ENCODE assay signal across 15 cellular contexts in genomic region chr2:171365778-171366177, GRCh38.
DNase-seq lines count a peak whose midpoint lies in the region; ATAC-seq, FAIRE-seq and TF ChIP-seq lines count a peak whose summit lies in the region.
"Had no signal": no experiment of that assay in that cellular context is flagged by ENCODE, and none has a peak within 500 bp of the region (broad histone marks: within the 10 kb centered on the region; RNA-seq: fewer than 3 reads in every experiment).

No MANE protein-coding gene starts in this region.

- H3K4me1 ChIP-seq in IMR-90 (ENCODE audit: control insufficient read depth, insufficient read depth, low read length) (no peaks in the 10 kb centered on the region), esophagus squamous epithelium (peaks cover 0 to 13% (median 0%) of the 10 kb centered on the region in 3 donors), mucosa of descending colon (ENCODE audit: low read depth) (no peaks in the 10 kb centered on the region), kidney (ENCODE audit: control insufficient read depth in 1 of 2, insufficient read depth in 1 of 2, low read depth in 1 of 2, low read length in 2 of 2) (no peaks in the 10 kb centered on the region)
- H3K4me1 ChIP-seq: A549, BE2C, HAP-1 had no signal

- H3K9me1 ChIP-seq in IMR-90 (ENCODE audit: insufficient read depth, low read length), result no peaks in the 10 kb centered on the region

- no peak overlapping the region for H3K4ac ChIP-seq in IMR-90 (ENCODE audit: low read depth, low read length)

- H3K27me3 Mint-ChIP-seq in WTC11 (ENCODE audit: low read depth), result no peaks in the 10 kb centered on the region
- H3K27me3 Mint-ChIP-seq: CD4-positive, alpha-beta memory T cell had no signal

- H2BK20ac ChIP-seq in IMR-90 (ENCODE audit: low read depth, low read length), result no peak overlapping the region

- H3K9ac ChIP-seq in IMR-90 (ENCODE audit: low read depth, low read length) (no peak overlapping the region), kidney (ENCODE audit: low read length in 2 of 2) (no peak overlapping the region)

- H3K4me3 ChIP-seq in IMR-90 (ENCODE audit: insufficient read depth, low read depth, low read length) (no peak overlapping the region), esophagus squamous epithelium (no peak overlapping the region), mucosa of descending colon (no peak overlapping the region), kidney (ENCODE audit: low read length in 2 of 2) (no peak overlapping the region)
- H3K4me3 ChIP-seq: A549, GM23338, HAP-1 had no signal

- H3K9me3 Mint-ChIP-seq in WTC11, result peaks cover 17% of the 10 kb centered on the region

- in situ Hi-C loops in IMR-90 (cut with MboI; ENCODE audit: low sequenced_read_pairs), result no loop called here

- no peak overlapping the region for H2AK9ac ChIP-seq in IMR-90 (replicated peaks; ENCODE audit: low read depth, low read length, poor library complexity)

- no peaks in the 10 kb centered on the region for H3K27me3 ChIP-seq in IMR-90 (ENCODE audit: control insufficient read depth, insufficient read depth, low read length)
- no peaks in the 10 kb centered on the region for H3K27me3 ChIP-seq in esophagus squamous epithelium
- H3K27me3 ChIP-seq: BE2C had no signal

- no peak for FAIRE-seq in kidney (lab: Jason Lieb, UNC)
- FAIRE-seq: A549, D721Med had no signal

- POLR2A ChIA-PET in IMR-90 (lab: Charles Lee; ENCODE audit: unreplicated experiment), result no interaction called here
- POLR2A ChIA-PET in WTC11 (lab: Charles Lee), result no interaction called here

- no peak overlapping the region for H2AFZ ChIP-seq in IMR-90 (replicated peaks; ENCODE audit: low read length, poor library complexity)
- H2AFZ ChIP-seq: GM23338 had no signal

- TF ChIP-seq POLR2A in IMR-90 (IDR thresholded peaks at IDR 0.05; ENCODE audit: low read depth, low read length) (no peak), esophagus squamous epithelium (IDR thresholded peaks at IDR 0.05) (no peak)

- no TSS peak for BruUV-seq in IMR-90 (replicated peaks; lab: Mats Ljungman, UMichigan)

- no peak overlapping the region for H2BK5ac ChIP-seq in IMR-90 (ENCODE audit: low read depth, low read length, poor library complexity, severe bottlenecking)

- H3K56ac ChIP-seq in IMR-90 (ENCODE audit: extremely low read depth, insufficient read depth, low read length), result no peak overlapping the region

- no peak overlapping the region for H4K91ac ChIP-seq in IMR-90 (ENCODE audit: insufficient read depth, low read depth, low read length)

- H3K4me2 ChIP-seq in IMR-90 (ENCODE audit: low read depth, low read length), result no peak overlapping the region
- H3K4me2 ChIP-seq: A549, GM23338 had no signal

- no peak overlapping the region for H3K18ac ChIP-seq in IMR-90 (ENCODE audit: low read depth, low read length)

- H4K8ac ChIP-seq in IMR-90 (ENCODE audit: low read depth in 2 of 2, low read length in 2 of 2), result no peak overlapping the region

- H4K5ac ChIP-seq in IMR-90 (ENCODE audit: low read depth, low read length), result no peak overlapping the region

- H3K36me3 ChIP-seq in IMR-90 (ENCODE audit: control insufficient read depth, insufficient read depth, low read length) (no peaks in the 10 kb centered on the region), esophagus squamous epithelium (no peaks in the 10 kb centered on the region), mucosa of descending colon (ENCODE audit: low read depth) (no peaks in the 10 kb centered on the region), kidney (ENCODE audit: control insufficient read depth in 1 of 2, insufficient read depth in 2 of 2, low read length in 2 of 2) (no peaks in the 10 kb centered on the region)
- H3K36me3 ChIP-seq: BE2C, HAP-1 had no signal

- H2BK120ac ChIP-seq in IMR-90 (ENCODE audit: low read depth, low read length), result no peak overlapping the region

- ATAC-seq in IMR-90 (ENCODE audit: low read depth) (no peak), WTC11 (no peak), mucosa of descending colon (peak; percentile 42)
- ATAC-seq: A549, GM23338 had no signal

- no peak overlapping the region for H3K4me3 Mint-ChIP-seq in WTC11
- H3K4me3 Mint-ChIP-seq: GM23338 had no signal

- TF ChIP-seq RAD21 in IMR-90 (IDR thresholded peaks at IDR 0.05; ENCODE audit: low read length), result no peak

- no peak overlapping the region for H2BK15ac ChIP-seq in IMR-90 (ENCODE audit: low read depth, low read length)

- intact Hi-C loops in IMR-90 (cut with micrococcal nuclease) (no loop called here), esophagus squamous epithelium (cut with DNase I) (no loop called here), mucosa of descending colon (cut with DNase I, micrococcal nuclease) (no loop called here), kidney (cut with DNase I) (no loop called here)

- no peak overlapping the region for H3K27ac ChIP-seq in IMR-90 (ENCODE audit: insufficient read depth, low read length)
- H3K27ac ChIP-seq in esophagus squamous epithelium, result peak overlapping the region in 3 of 4 donors; percentile 4 to 54 (median 28)
- no peak overlapping the region for H3K27ac ChIP-seq in kidney (ENCODE audit: low read depth in 2 of 2, low read length in 2 of 2)
- H3K27ac ChIP-seq: A549, C4-2B had no signal

- CTCF ChIA-PET in IMR-90 (lab: Yijun Ruan, JAX), result no interaction called here
- CTCF ChIA-PET in WTC11 (lab: Charles Lee), result no interaction called here

- no peaks in the 10 kb centered on the region for H4K20me1 ChIP-seq in IMR-90 (ENCODE audit: insufficient read depth, low read length)

- H3K23ac ChIP-seq in IMR-90 (ENCODE audit: low read depth, low read length), result no peak overlapping the region

- H3K27ac Mint-ChIP-seq in WTC11, result peak overlapping the region; percentile 0; the same call in 1 of the 2 replicates
- H3K27ac Mint-ChIP-seq: CD4-positive, alpha-beta memory T cell; GM23338 had no signal

- peaks cover 14% of the 10 kb centered on the region for H3K4me1 Mint-ChIP-seq in WTC11

- no peak overlapping the region for H2AK5ac ChIP-seq in IMR-90 (ENCODE audit: low read depth, low read length)

- 0 out of 2 replicates have a peak, but pooled peaks cover 2% of the 10 kb centered on the region for H3K9me3 ChIP-seq in IMR-90 (ENCODE audit: control insufficient read depth, insufficient read depth, low read length)
- H3K9me3 ChIP-seq in esophagus squamous epithelium, result peaks cover 0 to 9% (median 0%) of the 10 kb centered on the region in 3 donors
- no peaks in the 10 kb centered on the region for H3K9me3 ChIP-seq in mucosa of descending colon
- no peaks in the 10 kb centered on the region for H3K9me3 ChIP-seq in kidney (ENCODE audit: control insufficient read depth in 1 of 2, low read length in 2 of 2)
- H3K9me3 ChIP-seq: BE2C, HAP-1 had no signal

- DNase-seq in IMR-90, result no peak
- no peak for DNase-seq in WTC11 (ENCODE audit: low spot score)
- no peak for DNase-seq in esophagus squamous epithelium (lab: John Stamatoyannopoulos, UW)
- no peak for DNase-seq in mucosa of descending colon
- no peak for DNase-seq in GM19240 (ENCODE audit: insufficient read length, low spot score)
- no peak for DNase-seq in kidney
- DNase-seq in glomerular visceral epithelial cell (ENCODE audit: extremely low spot score), result no peak
- DNase-seq: BE2C; CD4-positive, alpha-beta memory T cell; GF-D8 had no signal

- TF ChIP-seq CTCF in IMR-90 (conservative IDR thresholded peaks at IDR 0.05; ENCODE audit: low read depth, low read length) (no peak), WTC11 (IDR thresholded peaks at IDR 0.05) (no peak), esophagus squamous epithelium (IDR thresholded peaks at IDR 0.05) (no peak), mucosa of descending colon (IDR thresholded peaks at IDR 0.05) (no peak), kidney (IDR thresholded peaks at IDR 0.05; ENCODE audit: borderline replicate concordance, extremely low read depth, insufficient read depth) (no peak)

- H3K36me3 Mint-ChIP-seq in WTC11, result peaks cover 17% of the 10 kb centered on the region

- dilution Hi-C loops in IMR-90 (cut with HindIII; ENCODE audit: low sequenced_read_pairs, unreplicated experiment), result no loop called here

- 100% methylated on average over 1 of the region's 1 CpG; no CpG with 5 or more reads in 1 of the 2 experiments for WGBS in IMR-90 (ENCODE audit: extremely low coverage in 2 of 2, insufficient read length in 1 of 2), 2 experiments
- 100% methylated on average over 1 of the region's 1 CpG for WGBS in esophagus squamous epithelium, 2 donors

- H3K79me1 ChIP-seq in IMR-90 (ENCODE audit: low read depth in 1 of 2, low read length in 2 of 2), result no peaks in the 10 kb centered on the region; a peak in 1 of 4 replicates

- H3K14ac ChIP-seq in IMR-90 (replicated peaks; ENCODE audit: low read depth, low read length), result peak overlapping the region; percentile 48; the same call in 1 of the 2 replicates

TF ChIP-seq in IMR-90, 13 proteins besides CTCF, POLR2A, EP300 and RAD21 (continues in another document):
- TF ChIP-seq NFE2L2 (IDR thresholded peaks at IDR 0.05; ENCODE audit: low read depth, low read length) (no peak), MAZ (IDR thresholded peaks at IDR 0.05; ENCODE audit: borderline replicate concordance, low read depth, low read length) (no peak), MAFK (IDR thresholded peaks at IDR 0.05; ENCODE audit: low read depth, low read length) (no peak), FOS (IDR thresholded peaks at IDR 0.05; ENCODE audit: low read depth, low read length) (no peak)

TF ChIP-seq in WTC11, 78 proteins besides CTCF, POLR2A, EP300 and RAD21 (continues in another document):
- no peak for TF ChIP-seq ERG (CRISPR knock-in tag; IDR thresholded peaks at IDR 0.05)
- TF ChIP-seq ZNF232 (CRISPR knock-in tag; IDR thresholded peaks at IDR 0.05), result no peak

Comparison
In these comparisons a context has a peak if more than half of its experiments do, and no peak if none do; other contexts are left out.
1. H3K27ac ChIP-seq: peak in esophagus squamous epithelium (3 of 4); none in IMR-90 (single experiment) and kidney (0 of 2).